In the genomic region with DNA sequence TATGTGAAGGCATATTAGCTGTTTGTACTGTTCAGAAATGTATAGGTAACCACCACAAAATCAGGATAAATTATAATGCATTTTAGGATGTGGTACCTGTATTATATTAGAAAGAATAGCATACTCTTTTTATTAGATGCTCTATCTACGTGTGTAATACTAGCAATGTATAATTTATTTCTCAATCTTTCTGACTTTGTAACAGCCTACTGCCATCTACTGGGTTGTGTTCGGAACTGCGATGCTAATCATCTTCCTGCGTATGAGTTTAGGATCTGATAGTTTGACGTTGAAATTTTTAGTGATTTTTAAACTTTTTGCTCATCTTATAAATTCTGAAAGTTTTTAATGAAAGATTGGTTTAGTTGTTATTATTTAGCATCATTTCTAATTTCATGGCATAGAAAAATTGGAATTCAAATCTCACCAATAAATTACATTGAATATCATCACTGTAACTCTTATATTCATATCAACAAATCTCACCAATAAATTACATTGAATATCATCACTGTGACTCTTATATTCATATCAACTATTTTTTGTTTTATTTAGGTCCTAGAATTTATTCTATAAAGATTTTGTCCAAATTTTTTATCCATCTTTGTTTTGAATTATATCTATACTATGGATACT, we compare ENCODE assay signal across 8 cellular contexts.
DNase-seq lines count a peak whose midpoint lies in the region; ATAC-seq and TF ChIP-seq lines count a peak whose summit lies in the region.

No MANE protein-coding gene starts in this region.

- no peak for TF ChIP-seq POLR2A in GM18505 (IDR thresholded peaks at IDR 0.05; ENCODE audit: borderline replicate concordance, extremely low read depth, insufficient read depth, insufficient read length)

- no peak overlapping the region for H3K4me3 ChIP-seq in astrocyte of the cerebellum (ENCODE audit: low read depth, low read length)

- TF ChIP-seq CTCF in LNCAP (IDR thresholded peaks at IDR 0.05) (peak; percentile 87), astrocyte of the cerebellum (IDR thresholded peaks at IDR 0.05; ENCODE audit: low read depth, low read length, missing control alignments) (peak; percentile 86)

- ATAC-seq in GM18909 (IDR thresholded peaks at IDR 0.05; ENCODE audit: poor library complexity, unreplicated experiment) = no peak
- no peak for ATAC-seq in GM18505 (IDR thresholded peaks at IDR 0.05; ENCODE audit: unreplicated experiment)

- in situ Hi-C loops in astrocyte of the cerebellum (cut with HindIII; ENCODE audit: low sequenced_read_pairs) = no loop called here

- DNase-seq in SIG-M5 treated with dmso at 0.1 percent for 504 hours (lab: John Stamatoyannopoulos, UW; ENCODE audit: unreplicated experiment) (peak; percentile 50), SIG-M5 (lab: John Stamatoyannopoulos, UW) (no peak), astrocyte of the cerebellum (ENCODE audit: low read depth) (peak; percentile 34), kidney glomerular epithelial cell (lab: John Stamatoyannopoulos, UW) (peak; percentile 58)
- no peak for DNase-seq in activated CD8-positive, alpha-beta memory T cell treated with anti-CD3 and anti-CD28 coated beads for 24 hours

Comparison
In these comparisons a context has a peak if more than half of its experiments do, and no peak if none do; other contexts are left out.
1. DNase-seq: peak in SIG-M5 treated with dmso at 0.1 percent for 504 hours (single experiment), astrocyte of the cerebellum (single experiment) and kidney glomerular epithelial cell (single experiment); none in SIG-M5 (single experiment) and activated CD8-positive, alpha-beta memory T cell treated with anti-CD3 and anti-CD28 coated beads for 24 hours (single experiment).